7 cellular contexts compared by ENCODE assay signal in the genomic region with DNA sequence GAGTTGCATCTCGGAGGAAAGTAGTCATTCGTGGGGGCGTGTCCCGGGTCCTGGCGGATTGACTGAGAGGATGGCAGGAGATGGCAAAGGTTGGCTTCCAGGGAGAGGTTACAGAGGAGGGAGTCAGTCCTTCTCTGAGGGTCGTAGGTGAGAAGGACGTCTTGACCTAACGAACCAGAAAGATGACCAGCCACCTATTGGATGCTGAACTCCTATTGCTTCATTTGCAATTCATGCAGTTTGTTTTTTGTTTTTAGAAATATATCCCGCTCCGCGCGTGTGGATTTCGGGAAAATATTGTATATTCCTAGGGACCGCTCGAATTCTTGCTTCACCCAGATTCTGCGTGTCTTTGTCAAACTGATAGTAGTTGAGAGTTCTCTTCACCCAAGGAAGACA. TPM values are rescaled to one million over a fixed set of nuclear protein-coding genes. Genes with fewer than 3 reads are reported as not detected.
DNase-seq lines count a peak whose midpoint lies in the region; ATAC-seq and TF ChIP-seq lines count a peak whose summit lies in the region.

No MANE protein-coding gene starts in this region.

- H2AFZ ChIP-seq in PC-3 (ENCODE audit: low read length) = peak overlapping the region; percentile 92

- POLR2A ChIA-PET in PC-3 (lab: Charles Lee; ENCODE audit: unreplicated experiment) = no interaction called here

- 0 out of 2 replicates have a peak, but pooled peaks cover 3% of the 10 kb centered on the region for H4K20me1 ChIP-seq in PC-3 (ENCODE audit: low read length)

- CTCF ChIA-PET in PC-3 (lab: Charles Lee) = no interaction called here

- ATAC-seq in GM18499 (IDR thresholded peaks at IDR 0.05; ENCODE audit: insufficient read depth, unreplicated experiment) (peak; percentile 2), PC-3 (peak; percentile 42), HG03196 (IDR thresholded peaks at IDR 0.05; ENCODE audit: unreplicated experiment) (no peak), HG02885 (IDR thresholded peaks at IDR 0.05; ENCODE audit: poor library complexity, unreplicated experiment) (no peak)

- peak; percentile 74 for DNase-seq in PC-3
- DNase-seq in astrocyte of the hippocampus (ENCODE audit: low read depth, low spot score) = peak; percentile 15
- peak; percentile 27 for DNase-seq in iris pigment epithelial cell (ENCODE audit: low read depth)
- peak; percentile 79 for DNase-seq in stimulated activated CD4-positive, alpha-beta T cell treated with anti-CD3 and anti-CD28 coated beads, Interleukin-1b, Interleukin-23, amount 100 ng/mL, for 48 hours

- peak overlapping the region; percentile 93 for H3K4me2 ChIP-seq in PC-3 (ENCODE audit: low read length)

- H3K9ac ChIP-seq in PC-3 (ENCODE audit: low read length) = peak overlapping the region; percentile 71

- H3F3A ChIP-seq in PC-3 (ENCODE audit: low read length, unreplicated experiment) = no peaks in the 10 kb centered on the region

- TF ChIP-seq CTCF in PC-3 (conservative IDR thresholded peaks at IDR 0.05; ENCODE audit: low read depth, low read length) = no peak

- TSS peak; percentile 71 for BruUV-seq in PC-3 (replicated peaks; lab: Mats Ljungman, UMichigan)

- H3K4me3 ChIP-seq in PC-3 (ENCODE audit: low read length) = peak overlapping the region; percentile 67

- no peaks in the 10 kb centered on the region for H3K27me3 ChIP-seq in PC-3 (ENCODE audit: low read length)

- peak overlapping the region; percentile 73 for H3K27ac ChIP-seq in PC-3 (ENCODE audit: low read length)

- no peaks in the 10 kb centered on the region for H3K9me2 ChIP-seq in PC-3 (replicated peaks; ENCODE audit: low read length)

- H3K79me2 ChIP-seq in PC-3 (ENCODE audit: low read length) = peaks cover 42% of the 10 kb centered on the region

- H3K9me3 ChIP-seq in PC-3 (ENCODE audit: low read length) = no peaks in the 10 kb centered on the region

- H3K36me3 ChIP-seq in PC-3 (ENCODE audit: low read depth, low read length) = no peaks in the 10 kb centered on the region

- H3K4me1 ChIP-seq in PC-3 (ENCODE audit: insufficient read depth, low read length) = peaks cover 38% of the 10 kb centered on the region

- intact Hi-C loops in PC-3 (cut with micrococcal nuclease) = loop anchor here (1.0 to 5.0 kb wide), 3 partner anchors 17 to 177 kb away; no protein-coding TSS in a partner anchor

RNA-seq across cellular contexts. Expression of gene DISP1, which starts 0.5 kb away (rescaled TPM):
- total RNA-seq in PC-3 (2014; rRNA removed) = 0.63 and 1.3 TPM in 2 replicates

Comparison
In these comparisons a context has a peak if more than half of its experiments do, and no peak if none do; other contexts are left out.
1. ATAC-seq: peak in GM18499 (single experiment) and PC-3 (single experiment); none in HG03196 (single experiment) and HG02885 (single experiment).
2. DNase-seq: peak in every context shown above with its lines; median percentile 79 in stimulated activated CD4-positive, alpha-beta T cell treated with anti-CD3 and anti-CD28 coated beads, Interleukin-1b, Interleukin-23, amount 100 ng/mL, for 48 hours; 74 in PC-3; 27 in iris pigment epithelial cell; 15 in astrocyte of the hippocampus.